In genomic region chr2:27798476-27798875, GRCh38 we compare ENCODE assay signal across 11 cellular contexts. TPM values are rescaled to one million over a fixed set of nuclear protein-coding genes. Genes with fewer than 3 reads are reported as not detected.
DNase-seq lines count a peak whose midpoint lies in the region; ATAC-seq and TF ChIP-seq lines count a peak whose summit lies in the region.
"Had no signal": no experiment of that assay in that cellular context is flagged by ENCODE, and none has a peak within 500 bp of the region (broad histone marks: within the 10 kb centered on the region; RNA-seq: fewer than 3 reads in every experiment).

No MANE protein-coding gene starts in this region.

- H3K9ac ChIP-seq in trophoblast cell (ENCODE audit: low read length), result no peak overlapping the region

- ATAC-seq in Right ventricle myocardium superior (ENCODE audit: poor library complexity) (no peak), HG03432 (IDR thresholded peaks at IDR 0.05; ENCODE audit: unreplicated experiment) (no peak)
- no peak for ATAC-seq in central memory CD8-positive, alpha-beta T cell (replicated peaks; ENCODE audit: extremely low read depth, poor library complexity, severe bottlenecking)

- peak overlapping the region; percentile 52 for H4K8ac ChIP-seq in trophoblast cell (ENCODE audit: low read depth, low read length)

- H3K36me3 Mint-ChIP-seq in central memory CD8-positive, alpha-beta T cell (ENCODE audit: insufficient read depth), result peaks cover 1% of the 10 kb centered on the region
- H3K36me3 Mint-ChIP-seq: naive B cell had no signal

- H2AFZ ChIP-seq in trophoblast cell (ENCODE audit: insufficient read depth, low read length, poor library complexity), result no peak overlapping the region

- H4K12ac ChIP-seq in trophoblast cell (ENCODE audit: low read depth, low read length), result no peak overlapping the region

- H3K23ac ChIP-seq in trophoblast cell (ENCODE audit: low read length), result no peak overlapping the region

- H3K27me3 Mint-ChIP-seq in central memory CD8-positive, alpha-beta T cell, result no peaks in the 10 kb centered on the region
- H3K27me3 Mint-ChIP-seq: naive B cell had no signal

- peak overlapping the region; percentile 87 for H4K91ac ChIP-seq in trophoblast cell (ENCODE audit: low read depth, low read length)

- peaks cover 7% of the 10 kb centered on the region for H3K79me2 ChIP-seq in trophoblast cell (ENCODE audit: control insufficient read depth, insufficient read depth, low read length, poor library complexity)

- peaks cover 40% of the 10 kb centered on the region for H3K79me1 ChIP-seq in trophoblast cell (ENCODE audit: low read length)

- H3K4me3 ChIP-seq in right atrium auricular region (no peak overlapping the region), trophoblast cell (ENCODE audit: low read depth, low read length) (no peak overlapping the region), prostate gland (no peak overlapping the region)

- no peaks in the 10 kb centered on the region for H3K4me1 Mint-ChIP-seq in central memory CD8-positive, alpha-beta T cell
- H3K4me1 Mint-ChIP-seq: naive B cell had no signal

- peaks cover 0 to 59% of the 10 kb centered on the region in 2 donors for H3K4me1 ChIP-seq in right atrium auricular region
- peaks cover 21 to 37% of the 10 kb centered on the region in 2 experiments for H3K4me1 ChIP-seq in trophoblast cell (ENCODE audit: control insufficient read depth in 1 of 2, insufficient read depth in 2 of 2, low read length in 2 of 2)
- no peaks in the 10 kb centered on the region for H3K4me1 ChIP-seq in prostate gland (replicated peaks)

- H2BK120ac ChIP-seq in trophoblast cell (ENCODE audit: insufficient read depth, low read length, poor library complexity), result peak overlapping the region; percentile 81

- WGBS in trophoblast cell (ENCODE audit: extremely low coverage, insufficient coverage, insufficient read length), result no CpG with 5 or more reads among the region's 7 CpGs
- 95% methylated on average over 7 of the region's 7 CpGs for WGBS in prostate gland

- H2BK12ac ChIP-seq in trophoblast cell (ENCODE audit: low read length), result peak overlapping the region; percentile 93

- peak overlapping the region; percentile 70 for H2BK5ac ChIP-seq in trophoblast cell (ENCODE audit: low read depth, low read length, poor library complexity)

- no peaks in the 10 kb centered on the region for H3K9me3 Mint-ChIP-seq in central memory CD8-positive, alpha-beta T cell

- H3K27ac Mint-ChIP-seq in central memory CD8-positive, alpha-beta T cell (ENCODE audit: low read depth), result peak overlapping the region; percentile 9

- no peaks in the 10 kb centered on the region for H3K9me3 ChIP-seq in right atrium auricular region
- H3K9me3 ChIP-seq in trophoblast cell (ENCODE audit: insufficient read depth, low read depth, low read length), result no peaks in the 10 kb centered on the region
- H3K9me3 ChIP-seq in prostate gland, result no peaks in the 10 kb centered on the region

- H3K4ac ChIP-seq in trophoblast cell (ENCODE audit: low read depth, low read length), result peak overlapping the region; percentile 36

- H2AK5ac ChIP-seq in trophoblast cell (ENCODE audit: low read length), result peak overlapping the region; percentile 69

- intact Hi-C loops in Right ventricle myocardium superior (cut with DNase I) (no loop called here), prostate gland (cut with DNase I) (no loop called here)

- H3K36me3 ChIP-seq in right atrium auricular region (no peaks in the 10 kb centered on the region), trophoblast cell (ENCODE audit: control insufficient read depth in 1 of 2, insufficient read depth in 2 of 2, low read length in 2 of 2) (no peaks in the 10 kb centered on the region), prostate gland (no peaks in the 10 kb centered on the region)

- DNase-seq in right atrium auricular region (ENCODE audit: low spot score) (no peak), Right ventricle myocardium superior (no peak), trophoblast cell (peak in 1 of 2 donors; percentile 6), NCI-H446 treated with DMSO at 0.1 percent for 48 hours (lab: John Stamatoyannopoulos, UW) (no peak), NCI-H2227 (lab: John Stamatoyannopoulos, UW; ENCODE audit: unreplicated experiment) (no peak), prostate gland (ENCODE audit: low spot score) (no peak)
- no peak for DNase-seq in central memory CD8-positive, alpha-beta T cell (ENCODE audit: low spot score in 2 of 2)
- DNase-seq: activated T-cell treated with anti-CD3 and anti-CD28 coated beads, Interleukin-2, amount 50 U/mL, for 48 hours; naive B cell; substantia nigra had no signal

- peak overlapping the region; percentile 81 for H3K18ac ChIP-seq in trophoblast cell (ENCODE audit: low read length)

- TF ChIP-seq CTCF in right atrium auricular region (IDR thresholded peaks at IDR 0.05), result no peak
- no peak for TF ChIP-seq CTCF in prostate gland (IDR thresholded peaks at IDR 0.05)

- H3K27me3 ChIP-seq in right atrium auricular region, result no peaks in the 10 kb centered on the region
- H3K27me3 ChIP-seq in trophoblast cell (ENCODE audit: insufficient read depth, low read length), result no peaks in the 10 kb centered on the region
- H3K27me3 ChIP-seq in prostate gland (replicated peaks; ENCODE audit: insufficient read depth), result no peaks in the 10 kb centered on the region

- no peak overlapping the region for H3K4me2 ChIP-seq in trophoblast cell (ENCODE audit: low read length)

- H3K4me3 Mint-ChIP-seq in central memory CD8-positive, alpha-beta T cell, result no peak overlapping the region
- H3K4me3 Mint-ChIP-seq: naive B cell had no signal

- H3K14ac ChIP-seq in trophoblast cell (ENCODE audit: low read length), result peak overlapping the region; percentile 76

- TF ChIP-seq POLR2A in prostate gland (IDR thresholded peaks at IDR 0.05), result no peak

- peak overlapping the region; percentile 86 to 92 for H3K27ac ChIP-seq in right atrium auricular region
- H3K27ac ChIP-seq in trophoblast cell (ENCODE audit: low read depth, low read length), result peak overlapping the region; percentile 64
- no peak overlapping the region for H3K27ac ChIP-seq in prostate gland

RNA-seq across cellular contexts. Expression of gene MRPL33, which starts 27.0 kb away (rescaled TPM):
- total RNA-seq in right atrium auricular region (100 to 1,000 TPM; 270 to 370 TPM), Right ventricle myocardium superior (356 TPM), prostate gland (100 to 1,000 TPM; 140 to 186 TPM)
- 276 and 290 TPM in 2 replicates for polyA plus RNA-seq in trophoblast cell (2013)

Comparison
In these comparisons a context has a peak if more than half of its experiments do, and no peak if none do; other contexts are left out.
1. H3K27ac ChIP-seq: peak in right atrium auricular region (2 of 2) and trophoblast cell (single experiment); none in prostate gland (0 of 2).